Comparison of ENCODE assay signal across 9 cellular contexts in the genomic region with DNA sequence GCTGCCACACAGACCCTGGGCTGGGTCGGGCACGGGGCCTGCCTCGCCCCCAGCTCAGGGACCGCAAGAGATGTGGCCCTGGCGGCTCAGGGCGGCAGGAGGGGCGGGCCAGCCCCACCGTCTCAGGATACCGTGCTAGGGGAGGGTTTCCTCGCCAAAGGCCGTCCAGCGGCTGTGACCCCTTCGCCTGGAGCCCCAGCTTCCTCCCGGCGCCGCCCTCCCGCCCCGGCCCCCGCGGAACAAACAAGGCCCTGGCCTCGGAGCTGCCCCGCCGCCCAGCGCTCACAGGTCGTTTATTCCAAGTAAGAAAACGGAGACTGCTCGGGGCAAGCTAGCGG. TPM values are rescaled to one million over a fixed set of nuclear protein-coding genes. Genes with fewer than 3 reads are reported as not detected.
DNase-seq lines count a peak whose midpoint lies in the region; ATAC-seq and TF ChIP-seq lines count a peak whose summit lies in the region.
"Had no signal": no experiment of that assay in that cellular context is flagged by ENCODE, and none has a peak within 500 bp of the region (broad histone marks: within the 10 kb centered on the region; RNA-seq: fewer than 3 reads in every experiment).

No MANE protein-coding gene starts in this region.

- H3K9ac ChIP-seq in OCI-LY3 (ENCODE audit: low read length): peak overlapping the region; percentile 39; the same call in 1 of the 2 replicates
- H3K9ac ChIP-seq in parathyroid adenoma: no peak overlapping the region

- DNase-seq in Calu3 (no peak), fibroblast of mammary gland (ENCODE audit: low read depth) (no peak), AG08395 (ENCODE audit: low spot score) (no peak)
- DNase-seq: NCI-H187 treated with DMSO at 0.1 percent for 48 hours had no signal

- H3K27ac Mint-ChIP-seq in Calu3 (ENCODE audit: unreplicated experiment): no peak overlapping the region

- H3K36me3 ChIP-seq in OCI-LY3 (replicated peaks; ENCODE audit: low read depth, low read length): peaks cover 5% of the 10 kb centered on the region
- no peaks in the 10 kb centered on the region for H3K36me3 ChIP-seq in parathyroid adenoma (ENCODE audit: control insufficient read depth, insufficient read depth, low read length)

- H3K4me1 ChIP-seq in OCI-LY3 (ENCODE audit: low read length): peaks cover 5% of the 10 kb centered on the region
- peaks cover 3% of the 10 kb centered on the region for H3K4me1 ChIP-seq in parathyroid adenoma

- H3K79me2 ChIP-seq in OCI-LY3 (ENCODE audit: low read length) (peaks cover 34% of the 10 kb centered on the region), parathyroid adenoma (no peaks in the 10 kb centered on the region)

- H3K36me3 Mint-ChIP-seq in Calu3 (ENCODE audit: insufficient read depth, unreplicated experiment): peaks cover 26% of the 10 kb centered on the region

- intact Hi-C loops in Calu3 (cut with micrococcal nuclease; ENCODE audit: unreplicated experiment): loop anchor here (10.0 kb wide), 1 partner anchor 120 kb away; no protein-coding TSS in a partner anchor

- H3K27me3 ChIP-seq in OCI-LY3 (ENCODE audit: low read depth, low read length) (no peaks in the 10 kb centered on the region), parathyroid adenoma (ENCODE audit: control insufficient read depth, insufficient read depth, low read length) (no peaks in the 10 kb centered on the region)

- H3K27me3 Mint-ChIP-seq in Calu3 (ENCODE audit: unreplicated experiment): no peaks in the 10 kb centered on the region

- H2AFZ ChIP-seq in OCI-LY3 (ENCODE audit: low read depth, low read length) (peak overlapping the region; percentile 63; the same call in 1 of the 2 replicates), parathyroid adenoma (peak overlapping the region; percentile 64)

- H3K4me3 Mint-ChIP-seq in Calu3 (ENCODE audit: low read depth, unreplicated experiment): peak overlapping the region; percentile 82

- H3K9me3 Mint-ChIP-seq in Calu3 (ENCODE audit: low read depth, unreplicated experiment): no peaks in the 10 kb centered on the region

- H3K4me3 ChIP-seq in OCI-LY3 (ENCODE audit: low read length): peak overlapping the region; percentile 73
- H3K4me3 ChIP-seq in fibroblast of mammary gland (ENCODE audit: control insufficient read depth, low read depth, low read length): peak overlapping the region; percentile 33
- H3K4me3 ChIP-seq in parathyroid adenoma (ENCODE audit: low read depth, low read length): peak overlapping the region; percentile 22

- H3K4me2 ChIP-seq in OCI-LY3 (ENCODE audit: low read length) (peak overlapping the region; percentile 73), parathyroid adenoma (ENCODE audit: low read length) (no peak overlapping the region)

- H4K20me1 ChIP-seq in OCI-LY3 (ENCODE audit: insufficient read depth, low read length): no peaks in the 10 kb centered on the region

- H3K4me1 Mint-ChIP-seq in Calu3 (ENCODE audit: low read depth, unreplicated experiment): peaks cover 10% of the 10 kb centered on the region

- ATAC-seq in HG03571 (IDR thresholded peaks at IDR 0.05; ENCODE audit: unreplicated experiment): no peak
- no peak for ATAC-seq in GM21737 (IDR thresholded peaks at IDR 0.05; ENCODE audit: unreplicated experiment)
- no peak for ATAC-seq in GM21825 (IDR thresholded peaks at IDR 0.05; ENCODE audit: unreplicated experiment)

- H3K9me3 ChIP-seq in OCI-LY3 (ENCODE audit: insufficient read depth, low read length) (no peaks in the 10 kb centered on the region), parathyroid adenoma (ENCODE audit: control insufficient read depth, low read length) (no peaks in the 10 kb centered on the region)

- no peak for TF ChIP-seq CTCF in Calu3 (IDR thresholded peaks at IDR 0.05; ENCODE audit: unreplicated experiment)
- no peak for TF ChIP-seq CTCF in OCI-LY3 (IDR thresholded peaks at IDR 0.05; ENCODE audit: low read depth, low read length)
- TF ChIP-seq CTCF in fibroblast of mammary gland (conservative IDR thresholded peaks at IDR 0.05; ENCODE audit: control insufficient read depth, insufficient read depth, low read depth, low read length): no peak
- no peak for TF ChIP-seq CTCF in parathyroid adenoma (IDR thresholded peaks at IDR 0.05)

- BruUV-seq in Calu3 (replicated peaks; lab: Mats Ljungman, UMichigan): no TSS peak

- H3K27ac ChIP-seq in OCI-LY3 (ENCODE audit: low read length): no peak overlapping the region
- H3K27ac ChIP-seq in parathyroid adenoma: no peak overlapping the region

- CTCF ChIA-PET in Calu3 (lab: Charles Lee): interaction anchor here (0.7 kb wide), 1 partner anchor 206 kb away, joined by 4 read pairs; no protein-coding TSS in a partner anchor

RNA-seq across cellular contexts. Expression of a gene that starts 0.5 kb away (rescaled TPM):
- total RNA-seq in Calu3 (2022): 82.9 and 92.9 TPM in 2 replicates

RNA-seq across cellular contexts. Expression of a gene that starts 14.5 kb away (rescaled TPM):
- 134 and 150 TPM in 2 replicates for total RNA-seq in Calu3 (2022)

Comparison
In these comparisons a context has a peak if more than half of its experiments do, and no peak if none do; other contexts are left out.
1. H3K4me3 ChIP-seq: peak in every context shown above with its lines; median percentile 73 in OCI-LY3; 33 in fibroblast of mammary gland; 22 in parathyroid adenoma.